ENCODE assay signal across 23 cellular contexts in the genomic region with DNA sequence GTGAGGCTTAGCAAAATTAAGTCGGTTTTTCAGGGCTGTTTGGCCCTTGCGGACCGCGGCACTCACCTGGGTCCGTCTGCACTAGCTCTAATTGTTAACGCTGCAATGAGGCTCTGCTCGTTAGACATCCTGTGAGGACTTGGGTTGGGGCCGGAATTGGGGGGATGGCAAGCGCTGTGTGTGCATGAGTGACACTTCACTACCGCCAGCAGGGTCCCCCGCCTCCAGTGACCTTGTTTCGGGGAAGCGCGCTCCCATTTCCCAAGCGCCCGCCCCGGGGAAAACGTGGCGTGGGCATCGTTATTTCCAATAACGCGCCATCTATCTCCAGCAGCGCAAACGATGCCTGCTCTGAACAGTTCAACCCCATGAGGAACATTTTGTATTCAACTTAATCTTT. TPM values are rescaled to one million over a fixed set of nuclear protein-coding genes. Genes with fewer than 3 reads are reported as not detected.
DNase-seq lines count a peak whose midpoint lies in the region; ATAC-seq and TF ChIP-seq lines count a peak whose summit lies in the region.
"Had no signal": no experiment of that assay in that cellular context is flagged by ENCODE, and none has a peak within 500 bp of the region (broad histone marks: within the 10 kb centered on the region; RNA-seq: fewer than 3 reads in every experiment).

No MANE protein-coding gene starts in this region.

- H3F3A ChIP-seq in PC-9 (ENCODE audit: insufficient read depth, low read depth): no peaks in the 10 kb centered on the region

- H3K36me3 Mint-ChIP-seq in activated T-cell treated with anti-CD3 and anti-CD28 coated beads, Interleukin-2, amount 50 U/mL, for 24 hours (ENCODE audit: low read depth): no peaks in the 10 kb centered on the region
- no peaks in the 10 kb centered on the region for H3K36me3 Mint-ChIP-seq in osteocyte (ENCODE audit: unreplicated experiment)
- no peaks in the 10 kb centered on the region for H3K36me3 Mint-ChIP-seq in activated CD4-positive, alpha-beta T cell treated with anti-CD3 and anti-CD28 coated beads for 36 hours (ENCODE audit: low read depth)
- H3K36me3 Mint-ChIP-seq: CD4-positive, CD25-positive, alpha-beta regulatory T cell had no signal

- CTCF ChIA-PET in PC-9 (lab: Charles Lee): no interaction called here
- CTCF ChIA-PET in activated CD4-positive, alpha-beta T cell treated with anti-CD3 and anti-CD28 coated beads for 36 hours (lab: Charles Lee): no interaction called here

- H3K4me1 ChIP-seq in PC-9 (replicated peaks; ENCODE audit: insufficient read depth): peaks cover 16% of the 10 kb centered on the region
- H3K4me1 ChIP-seq in vagina: no peaks in the 10 kb centered on the region

- H3K9me2 ChIP-seq in PC-9 (ENCODE audit: insufficient read depth): no peaks in the 10 kb centered on the region
- H3K9me2 ChIP-seq: SK-N-SH had no signal

- H3K4me3 ChIP-seq in PC-9: no peak overlapping the region
- no peak overlapping the region for H3K4me3 ChIP-seq in vagina
- H3K4me3 ChIP-seq: BLaER1, MG63 had no signal

- no peak overlapping the region for H2AFZ ChIP-seq in PC-9

- no peak for TF ChIP-seq CTCF in osteocyte (IDR thresholded peaks at IDR 0.05)
- TF ChIP-seq CTCF in PC-9 (conservative IDR thresholded peaks at IDR 0.05): no peak
- no peak for TF ChIP-seq CTCF in vagina (IDR thresholded peaks at IDR 0.05)

- H3K9me3 Mint-ChIP-seq in activated T-cell treated with anti-CD3 and anti-CD28 coated beads, Interleukin-2, amount 50 U/mL, for 24 hours: no peaks in the 10 kb centered on the region
- H3K9me3 Mint-ChIP-seq in osteocyte (ENCODE audit: unreplicated experiment): no peaks in the 10 kb centered on the region
- H3K9me3 Mint-ChIP-seq in activated CD4-positive, alpha-beta T cell treated with anti-CD3 and anti-CD28 coated beads for 36 hours (ENCODE audit: low read depth): no peaks in the 10 kb centered on the region

- H4K20me1 ChIP-seq in PC-9 (ENCODE audit: insufficient read depth): no peaks in the 10 kb centered on the region
- H4K20me1 ChIP-seq: BLaER1 had no signal

- H3K27ac ChIP-seq in PC-9: no peak overlapping the region
- no peak overlapping the region for H3K27ac ChIP-seq in vagina

- POLR2A ChIA-PET in PC-9 (lab: Charles Lee; ENCODE audit: unreplicated experiment): no interaction called here
- POLR2A ChIA-PET in activated CD4-positive, alpha-beta T cell treated with anti-CD3 and anti-CD28 coated beads for 36 hours (lab: Charles Lee): no interaction called here

- DNase-seq in activated T-cell treated with anti-CD3 and anti-CD28 coated beads, Interleukin-2, amount 50 U/mL, for 24 hours: peak; percentile 1
- no peak for DNase-seq in activated T-cell treated with anti-CD3 and anti-CD28 coated beads, Interleukin-2, amount 50 U/mL, for 1 hour
- DNase-seq in left lobe of liver (ENCODE audit: low spot score): peak; percentile 28
- peak; percentile 76 for DNase-seq in osteocyte (ENCODE audit: extremely low spot score, unreplicated experiment)
- DNase-seq in ureter (ENCODE audit: low spot score): peak; percentile 34
- no peak for DNase-seq in PC-9
- DNase-seq in vagina (ENCODE audit: extremely low spot score in 2 of 2): no peak
- no peak for DNase-seq in activated CD4-positive, alpha-beta T cell treated with anti-CD3 and anti-CD28 coated beads for 36 hours
- DNase-seq: CD4-positive, CD25-positive, alpha-beta regulatory T cell; DMS153; DND-41; IMR-90; KG1; MG63; NCI-H1694; NCI-H2081; NCI-H2227 treated with DMSO at 0.1 percent for 48 hours; NCI-H69; SK-N-SH had no signal

- H3K9me3 ChIP-seq in PC-9 (ENCODE audit: insufficient read depth, low read depth) (no peaks in the 10 kb centered on the region), vagina (no peaks in the 10 kb centered on the region)
- H3K9me3 ChIP-seq: BLaER1, MG63, SK-N-SH had no signal

- no TSS peak for BruUV-seq in PC-9 (replicated peaks; lab: Mats Ljungman, UMichigan)

- H3K27ac Mint-ChIP-seq in activated T-cell treated with anti-CD3 and anti-CD28 coated beads, Interleukin-2, amount 50 U/mL, for 24 hours: no peak overlapping the region
- H3K27ac Mint-ChIP-seq in osteocyte (ENCODE audit: unreplicated experiment): no peak overlapping the region
- no peak overlapping the region for H3K27ac Mint-ChIP-seq in activated CD4-positive, alpha-beta T cell treated with anti-CD3 and anti-CD28 coated beads for 36 hours
- H3K27ac Mint-ChIP-seq: CD4-positive, CD25-positive, alpha-beta regulatory T cell had no signal

- peaks cover 16% of the 10 kb centered on the region for H3K27me3 ChIP-seq in PC-9 (ENCODE audit: insufficient read depth, low read depth)
- no peaks in the 10 kb centered on the region for H3K27me3 ChIP-seq in vagina
- H3K27me3 ChIP-seq: BLaER1, MG63 had no signal

- ATAC-seq in left lobe of liver: no peak
- ATAC-seq in activated CD4-positive, alpha-beta T cell treated with anti-CD3 and anti-CD28 coated beads for 36 hours: no peak
- ATAC-seq: Panc1 had no signal

- no peaks in the 10 kb centered on the region for H3K79me2 ChIP-seq in PC-9 (ENCODE audit: low read depth)

- no peak overlapping the region for H3K4me2 ChIP-seq in PC-9
- H3K4me2 ChIP-seq: SK-N-SH had no signal

- TF ChIP-seq POLR2A in vagina (IDR thresholded peaks at IDR 0.05): no peak

- peaks cover under 1% of the 10 kb centered on the region for H3K4me1 Mint-ChIP-seq in activated T-cell treated with anti-CD3 and anti-CD28 coated beads, Interleukin-2, amount 50 U/mL, for 24 hours (ENCODE audit: low read depth)
- peaks cover 3% of the 10 kb centered on the region for H3K4me1 Mint-ChIP-seq in osteocyte (ENCODE audit: unreplicated experiment)
- H3K4me1 Mint-ChIP-seq in activated CD4-positive, alpha-beta T cell treated with anti-CD3 and anti-CD28 coated beads for 36 hours: no peaks in the 10 kb centered on the region
- H3K4me1 Mint-ChIP-seq: CD4-positive, CD25-positive, alpha-beta regulatory T cell had no signal

- intact Hi-C loops in PC-9 (cut with micrococcal nuclease; ENCODE audit: unreplicated experiment): no loop called here
- intact Hi-C loops in vagina (cut with DNase I): no loop called here
- intact Hi-C loops in activated CD4-positive, alpha-beta T cell treated with anti-CD3 and anti-CD28 coated beads for 36 hours (cut with DNase I, micrococcal nuclease): no loop called here

- H3K4me3 Mint-ChIP-seq in activated T-cell treated with anti-CD3 and anti-CD28 coated beads, Interleukin-2, amount 50 U/mL, for 24 hours: no peak overlapping the region
- no peak overlapping the region for H3K4me3 Mint-ChIP-seq in osteocyte (ENCODE audit: unreplicated experiment)
- no peak overlapping the region for H3K4me3 Mint-ChIP-seq in activated CD4-positive, alpha-beta T cell treated with anti-CD3 and anti-CD28 coated beads for 36 hours
- H3K4me3 Mint-ChIP-seq: CD4-positive, CD25-positive, alpha-beta regulatory T cell had no signal

- peaks cover 7% of the 10 kb centered on the region for H3K27me3 Mint-ChIP-seq in activated T-cell treated with anti-CD3 and anti-CD28 coated beads, Interleukin-2, amount 50 U/mL, for 24 hours
- H3K27me3 Mint-ChIP-seq in osteocyte (ENCODE audit: unreplicated experiment): peaks cover 8% of the 10 kb centered on the region
- peaks cover 8% of the 10 kb centered on the region for H3K27me3 Mint-ChIP-seq in activated CD4-positive, alpha-beta T cell treated with anti-CD3 and anti-CD28 coated beads for 36 hours
- H3K27me3 Mint-ChIP-seq: CD4-positive, CD25-positive, alpha-beta regulatory T cell had no signal

- H3K36me3 ChIP-seq in PC-9 (ENCODE audit: low read depth) (no peaks in the 10 kb centered on the region), vagina (no peaks in the 10 kb centered on the region)
- H3K36me3 ChIP-seq: BLaER1, MG63 had no signal

RNA-seq across cellular contexts. Expression of a gene that starts 54.2 kb away (rescaled TPM):
- total RNA-seq in left lobe of liver (not detected), osteocyte (not detected in 2 replicates), ureter (not detected), PC-9 (2021) (not detected in 2 replicates), vagina (not detected)
- total RNA-seq in activated CD4-positive, alpha-beta T cell treated with anti-CD3 and anti-CD28 coated beads for 36 hours: not detected
- total RNA-seq: A172; CD4-positive, CD25-positive, alpha-beta regulatory T cell; H4; IMR-90 had no signal

Comparison
In these comparisons a context has a peak if more than half of its experiments do, and no peak if none do; other contexts are left out.
1. DNase-seq: peak in activated T-cell treated with anti-CD3 and anti-CD28 coated beads, Interleukin-2, amount 50 U/mL, for 24 hours (single experiment), left lobe of liver (single experiment), osteocyte (single experiment) and ureter (single experiment); none in activated T-cell treated with anti-CD3 and anti-CD28 coated beads, Interleukin-2, amount 50 U/mL, for 1 hour (single experiment), PC-9 (0 of 2), vagina (0 of 2) and activated CD4-positive, alpha-beta T cell treated with anti-CD3 and anti-CD28 coated beads for 36 hours (single experiment).